In the genomic region with DNA sequence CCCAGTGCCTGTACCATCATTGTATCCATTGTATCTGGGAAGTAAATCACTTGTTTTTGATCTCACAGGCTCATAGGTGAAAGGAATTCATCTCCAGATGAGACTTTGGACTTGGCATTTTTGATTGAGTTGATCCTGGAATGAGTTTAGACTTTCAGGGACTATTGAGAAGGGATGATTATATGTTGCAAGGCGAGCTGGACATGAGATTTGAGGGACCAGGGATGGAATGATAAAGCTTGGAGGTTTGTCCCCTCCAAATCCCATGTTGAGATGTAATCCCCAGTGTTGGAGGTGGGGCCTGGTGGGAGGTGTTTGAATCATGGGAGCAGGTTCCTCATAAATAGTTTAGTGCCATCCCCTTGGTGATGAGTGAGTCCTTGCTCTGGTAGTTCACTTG, we compare ENCODE assay signal across 3 cellular contexts. TPM values are rescaled to one million over a fixed set of nuclear protein-coding genes. Genes with fewer than 3 reads are reported as not detected.
"Had no signal": no experiment of that assay in that cellular context is flagged by ENCODE, and none has a peak within 500 bp of the region (broad histone marks: within the 10 kb centered on the region; RNA-seq: fewer than 3 reads in every experiment).

No MANE protein-coding gene starts in this region.

RNA-seq across cellular contexts. Expression of gene ZDHHC11B, which starts 10.4 kb away (rescaled TPM):
- total RNA-seq: RPMI7951, SJSA1 had no signal
- polyA plus RNA-seq: SK-N-SH had no signal
